Comparison of ENCODE assay signal across 2 cellular contexts in genomic region chr20:44258226-44258890, GRCh38.
A peak's percentile ranks its signal among the peaks of the same experiment; 100 is the strongest.
TF ChIP-seq lines count a peak whose summit lies in the region.

No MANE protein-coding gene starts in this region.

TF ChIP-seq in IMR-90, 13 proteins besides CTCF, POLR2A, EP300 and RAD21:
- no peak for TF ChIP-seq NFE2L2 (IDR thresholded peaks at IDR 0.05; ENCODE audit: low read depth, low read length)
- no peak for TF ChIP-seq CHD1 (IDR thresholded peaks at IDR 0.05; ENCODE audit: low read depth, low read length)
- no peak for TF ChIP-seq MAZ (IDR thresholded peaks at IDR 0.05; ENCODE audit: borderline replicate concordance, low read depth, low read length)
- no peak for TF ChIP-seq USF2 (IDR thresholded peaks at IDR 0.05; ENCODE audit: low read depth, low read length)
- no peak for TF ChIP-seq CEBPB (IDR thresholded peaks at IDR 0.05; ENCODE audit: low read depth, low read length)
- no peak for TF ChIP-seq SMC3 (IDR thresholded peaks at IDR 0.05; ENCODE audit: low read depth, low read length)
- TF ChIP-seq ELK1 (IDR thresholded peaks at IDR 0.05; ENCODE audit: borderline replicate concordance, low read depth, low read length) = no peak
- no peak for TF ChIP-seq RCOR1 (IDR thresholded peaks at IDR 0.05; ENCODE audit: insufficient replicate concordance, low read length)
- TF ChIP-seq RFX5 (IDR thresholded peaks at IDR 0.05; ENCODE audit: low read depth, low read length) = no peak
- no peak for TF ChIP-seq FOS (IDR thresholded peaks at IDR 0.05; ENCODE audit: low read depth, low read length)

TF ChIP-seq in K562, 482 proteins besides CTCF, POLR2A, EP300 and RAD21:
- TF ChIP-seq NFE2L1 (tag; IDR thresholded peaks at IDR 0.05; ENCODE audit: borderline replicate concordance, low read depth) (no peak), ZNF263 (CRISPR knock-in tag; IDR thresholded peaks at IDR 0.05; ENCODE audit: borderline replicate concordance) (peak; percentile 76), DPF2 (IDR thresholded peaks at IDR 0.05) (no peak)
